In the genomic region with DNA sequence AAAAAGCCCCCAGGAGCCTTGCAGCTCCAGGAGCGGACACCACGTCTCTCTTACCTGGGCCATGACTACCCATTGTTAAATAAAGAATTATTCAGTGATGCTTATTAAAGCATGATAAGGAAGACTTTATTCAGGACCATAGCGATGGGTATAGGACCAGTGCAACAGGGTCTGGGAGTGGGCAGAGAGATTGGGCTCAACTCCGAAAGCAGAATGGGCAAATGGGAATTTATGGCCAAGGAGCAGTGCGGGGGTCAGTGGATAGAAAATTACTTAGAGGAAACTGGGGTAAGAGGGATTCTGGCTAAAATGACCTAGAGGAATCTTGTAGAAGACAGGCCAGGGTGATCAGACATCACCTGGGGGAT, we compare ENCODE assay signal across 8 cellular contexts. TPM values are rescaled to one million over a fixed set of nuclear protein-coding genes. Genes with fewer than 3 reads are reported as not detected.
DNase-seq lines count a peak whose midpoint lies in the region; ATAC-seq and TF ChIP-seq lines count a peak whose summit lies in the region.

No MANE protein-coding gene starts in this region.

- peak overlapping the region in 3 of 4 donors; percentile 76 to 82 (median 82) for H3K27ac ChIP-seq in Peyer's patch

- peaks cover 0 to 13% (median 0%) of the 10 kb centered on the region in 4 donors for H3K4me1 ChIP-seq in Peyer's patch

- H3K9me3 ChIP-seq in Peyer's patch = no peaks in the 10 kb centered on the region

- ATAC-seq in GM21528 (IDR thresholded peaks at IDR 0.05; ENCODE audit: low FRiP score, unreplicated experiment) (peak; percentile 9), HG03520 (IDR thresholded peaks at IDR 0.05; ENCODE audit: unreplicated experiment) (no peak), HG02870 (IDR thresholded peaks at IDR 0.05; ENCODE audit: unreplicated experiment) (no peak)

- no peak for TF ChIP-seq POLR2A in Peyer's patch (IDR thresholded peaks at IDR 0.05)

- H3K36me3 ChIP-seq in Peyer's patch = peaks cover 0 to 23% (median 0%) of the 10 kb centered on the region in 3 donors

- H3K27me3 ChIP-seq in Peyer's patch = no peaks in the 10 kb centered on the region

- no peak for TF ChIP-seq CTCF in Peyer's patch (IDR thresholded peaks at IDR 0.05)
- TF ChIP-seq CTCF in fibroblast of villous mesenchyme (IDR thresholded peaks at IDR 0.05; ENCODE audit: insufficient read depth, low read depth, low read length) = no peak

- no peak for DNase-seq in Peyer's patch
- DNase-seq in fibroblast of villous mesenchyme (ENCODE audit: low read depth) = no peak
- DNase-seq in skeletal muscle cell (ENCODE audit: low read depth) = no peak
- no peak for DNase-seq in OCI-M2 (lab: John Stamatoyannopoulos, UW; ENCODE audit: unreplicated experiment)
- no peak for DNase-seq in iPS-NIHi7 (ENCODE audit: extremely low spot score)

- H3K4me3 ChIP-seq in Peyer's patch = peak overlapping the region; percentile 54 to 96 (median 72)
- peak overlapping the region; percentile 93 for H3K4me3 ChIP-seq in fibroblast of villous mesenchyme (ENCODE audit: low read depth, low read length)
- peak overlapping the region; percentile 88 for H3K4me3 ChIP-seq in skeletal muscle cell (ENCODE audit: low read depth, low read length)

RNA-seq across cellular contexts. Expression of a gene that starts 0.6 kb away (rescaled TPM):
- 100 to 1,000 TPM; 178 to 291 (median 203) TPM for total RNA-seq in Peyer's patch
- 114 and 135 TPM in 2 replicates for total RNA-seq in fibroblast of villous mesenchyme
